ENCODE assay signal across 8 cellular contexts in genomic region chr16:15948532-15949209, GRCh38. TPM values are rescaled to one million over a fixed set of nuclear protein-coding genes. Genes with fewer than 3 reads are reported as not detected.
DNase-seq lines count a peak whose midpoint lies in the region; ATAC-seq and TF ChIP-seq lines count a peak whose summit lies in the region.

No MANE protein-coding gene starts in this region.

- TF ChIP-seq CTCF in chondrocyte (IDR thresholded peaks at IDR 0.05): no peak

- H3K36me3 Mint-ChIP-seq in activated naive CD4-positive, alpha-beta T cell treated with anti-CD3 and anti-CD28 coated beads, Interleukin-2, amount 10 ng/mL, durations not matched to agents 7 days and 5 days: peaks cover 17% of the 10 kb centered on the region
- no peaks in the 10 kb centered on the region for H3K36me3 Mint-ChIP-seq in chondrocyte (ENCODE audit: low read depth)
- peaks cover 0 to 3% (median 0%) of the 10 kb centered on the region in 3 donors for H3K36me3 Mint-ChIP-seq in naive thymus-derived CD8-positive, alpha-beta T cell

- CTCF ChIA-PET in activated naive CD4-positive, alpha-beta T cell treated with anti-CD3 and anti-CD28 coated beads, Interleukin-2, amount 10 ng/mL, durations not matched to agents 7 days and 5 days (lab: Charles Lee): interaction anchor here (1.4 kb wide), 1 partner anchor 8 kb away, joined by 3 read pairs; no protein-coding TSS in a partner anchor

- peaks cover 9% of the 10 kb centered on the region for H3K27me3 Mint-ChIP-seq in activated naive CD4-positive, alpha-beta T cell treated with anti-CD3 and anti-CD28 coated beads, Interleukin-2, amount 10 ng/mL, durations not matched to agents 7 days and 5 days
- no peaks in the 10 kb centered on the region for H3K27me3 Mint-ChIP-seq in chondrocyte (ENCODE audit: low read depth)
- H3K27me3 Mint-ChIP-seq in naive thymus-derived CD8-positive, alpha-beta T cell: no peaks in the 10 kb centered on the region

- no peak for ATAC-seq in naive thymus-derived CD8-positive, alpha-beta T cell
- ATAC-seq in GM21576 (IDR thresholded peaks at IDR 0.05; ENCODE audit: unreplicated experiment): no peak

- POLR2A ChIA-PET in naive thymus-derived CD8-positive, alpha-beta T cell (lab: Charles Lee): interaction anchor here (0.7 to 1.4 kb wide), 2 partner anchors 11 to 80 kb away, joined by 3 read pairs; no protein-coding TSS in a partner anchor

- H3K4me3 Mint-ChIP-seq in activated naive CD4-positive, alpha-beta T cell treated with anti-CD3 and anti-CD28 coated beads, Interleukin-2, amount 10 ng/mL, durations not matched to agents 7 days and 5 days: peak overlapping the region; percentile 84
- H3K4me3 Mint-ChIP-seq in chondrocyte (ENCODE audit: unreplicated experiment): peak overlapping the region; percentile 67
- peak overlapping the region; percentile 82 to 93 (median 88) for H3K4me3 Mint-ChIP-seq in naive thymus-derived CD8-positive, alpha-beta T cell

- peaks cover 35% of the 10 kb centered on the region for H3K4me1 Mint-ChIP-seq in activated naive CD4-positive, alpha-beta T cell treated with anti-CD3 and anti-CD28 coated beads, Interleukin-2, amount 10 ng/mL, durations not matched to agents 7 days and 5 days
- peaks cover 44% of the 10 kb centered on the region for H3K4me1 Mint-ChIP-seq in chondrocyte (ENCODE audit: low read depth)
- peaks cover 22 to 43% (median 39%) of the 10 kb centered on the region in 4 donors for H3K4me1 Mint-ChIP-seq in naive thymus-derived CD8-positive, alpha-beta T cell

- peak; percentile 48 for DNase-seq in activated naive CD4-positive, alpha-beta T cell treated with anti-CD3 and anti-CD28 coated beads, Interleukin-2, amount 10 ng/mL, durations not matched to agents 7 days and 5 days
- no peak for DNase-seq in activated naive CD4-positive, alpha-beta T cell treated with Interleukin-2 at 50 U/mL for 16 hours
- peak; percentile 31 for DNase-seq in HuH-7.5 (ENCODE audit: low spot score)
- peak; percentile 21 for DNase-seq in chondrocyte (ENCODE audit: low spot score)
- peak in 1 of 10 donors; percentile 14 for DNase-seq in naive thymus-derived CD8-positive, alpha-beta T cell
- no peak for DNase-seq in NCI-H2107 treated with DMSO at 0.1 percent for 48 hours (lab: John Stamatoyannopoulos, UW; ENCODE audit: unreplicated experiment)
- no peak for DNase-seq in activated CD4-positive, CD25-positive, alpha-beta regulatory T cell (lab: John Stamatoyannopoulos, UW)

- peak overlapping the region; percentile 94 for H3K27ac Mint-ChIP-seq in activated naive CD4-positive, alpha-beta T cell treated with anti-CD3 and anti-CD28 coated beads, Interleukin-2, amount 10 ng/mL, durations not matched to agents 7 days and 5 days
- H3K27ac Mint-ChIP-seq in chondrocyte (ENCODE audit: unreplicated experiment): no peak overlapping the region
- H3K27ac Mint-ChIP-seq in naive thymus-derived CD8-positive, alpha-beta T cell: peak overlapping the region; percentile 83 to 96 (median 94)

- no peaks in the 10 kb centered on the region for H3K9me3 Mint-ChIP-seq in activated naive CD4-positive, alpha-beta T cell treated with anti-CD3 and anti-CD28 coated beads, Interleukin-2, amount 10 ng/mL, durations not matched to agents 7 days and 5 days
- no peaks in the 10 kb centered on the region for H3K9me3 Mint-ChIP-seq in chondrocyte (ENCODE audit: low read depth)
- no peaks in the 10 kb centered on the region for H3K9me3 Mint-ChIP-seq in naive thymus-derived CD8-positive, alpha-beta T cell

RNA-seq across cellular contexts. Expression of gene ABCC1, which starts 0.7 kb away (rescaled TPM):
- total RNA-seq in chondrocyte: 47.9 to 118 TPM (median 48.3 TPM) in 3 replicates
- 10 to 100 TPM; 66.7 to 68.6 TPM for total RNA-seq in naive thymus-derived CD8-positive, alpha-beta T cell
- 1 to 10 TPM; 3.7 to 9.0 (median 4.3) TPM for polyA plus RNA-seq in naive thymus-derived CD8-positive, alpha-beta T cell

Comparison
In these comparisons a context has a peak if more than half of its experiments do, and no peak if none do; other contexts are left out.
1. DNase-seq: peak in activated naive CD4-positive, alpha-beta T cell treated with anti-CD3 and anti-CD28 coated beads, Interleukin-2, amount 10 ng/mL, durations not matched to agents 7 days and 5 days (single experiment), HuH-7.5 (single experiment) and chondrocyte (single experiment); none in activated naive CD4-positive, alpha-beta T cell treated with Interleukin-2 at 50 U/mL for 16 hours (single experiment), NCI-H2107 treated with DMSO at 0.1 percent for 48 hours (single experiment) and activated CD4-positive, CD25-positive, alpha-beta regulatory T cell (0 of 4).
2. Peak in every context shown above with its lines, with median percentiles within 50 percentile points of each other: H3K4me3 Mint-ChIP-seq.